Comparison of ENCODE assay signal across 7 cellular contexts in the genomic region with DNA sequence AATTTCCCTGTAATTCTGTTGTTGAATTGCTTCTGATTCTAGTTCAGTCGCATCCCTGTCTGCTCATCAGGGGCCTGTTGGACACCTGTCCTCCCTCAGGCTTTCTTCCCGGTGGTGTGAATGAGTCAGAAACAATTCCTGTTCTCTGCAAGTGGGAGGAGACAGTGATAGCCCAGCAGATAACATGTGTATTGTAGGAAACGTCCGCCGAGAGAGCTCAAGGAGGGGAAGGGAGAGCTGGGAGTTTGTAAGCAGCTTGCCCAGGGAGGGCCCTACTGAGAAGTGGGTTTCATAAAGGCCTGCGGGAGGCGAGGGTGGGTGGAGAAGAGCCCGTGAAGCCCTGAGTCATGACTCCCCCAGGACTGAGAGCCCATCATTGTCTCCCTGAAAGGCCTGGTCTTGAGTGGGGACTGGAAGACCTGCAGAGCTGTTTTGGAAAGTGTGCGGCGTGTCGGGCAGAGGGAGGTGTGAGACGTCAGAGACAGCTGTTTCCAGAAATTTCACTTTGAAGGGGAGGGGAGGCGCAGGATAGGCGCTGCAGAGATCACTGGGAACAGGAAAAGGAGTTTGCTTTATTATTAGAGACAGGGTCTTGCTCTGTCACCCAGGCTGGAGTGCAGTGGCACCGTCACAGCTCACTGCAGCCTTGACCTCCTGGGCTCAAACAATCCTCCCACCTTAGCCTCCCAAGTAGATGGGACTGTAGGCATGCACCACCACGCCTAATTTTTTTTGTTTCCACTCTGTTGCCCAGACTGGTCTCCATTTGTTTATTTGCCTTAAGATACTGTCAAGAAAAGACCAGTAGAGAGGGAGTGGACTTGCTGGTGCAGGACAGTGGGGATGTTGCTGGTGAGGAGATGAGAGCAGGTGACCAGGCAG. TPM values are rescaled to one million over a fixed set of nuclear protein-coding genes. Genes with fewer than 3 reads are reported as not detected.
DNase-seq lines count a peak whose midpoint lies in the region; FAIRE-seq and TF ChIP-seq lines count a peak whose summit lies in the region.

No MANE protein-coding gene starts in this region.

- peaks cover 13% of the 10 kb centered on the region for H3K4me1 Mint-ChIP-seq in progenitor cell of endocrine pancreas (ENCODE audit: low read depth)

- CTCF ChIA-PET in HEK293 (lab: Yijun Ruan, JAX) = interaction anchor here (0.7 kb wide), 1 partner anchor 101 kb away, joined by 5 read pairs; no protein-coding TSS in a partner anchor

- no peak overlapping the region for H3K27ac ChIP-seq in HEK293 (ENCODE audit: extremely low read depth, low read depth, low read length)

- POLR2A ChIA-PET in HEK293 (lab: Yijun Ruan, JAX) = no interaction called here

- TF ChIP-seq CTCF in HEK293 (tag by site-specific recombination; IDR thresholded peaks at IDR 0.05) (no peak), fibroblast of villous mesenchyme (IDR thresholded peaks at IDR 0.05; ENCODE audit: insufficient read depth, low read depth, low read length) (no peak), progenitor cell of endocrine pancreas (IDR thresholded peaks at IDR 0.05; ENCODE audit: unreplicated experiment) (no peak)

- H3K4me3 Mint-ChIP-seq in progenitor cell of endocrine pancreas (ENCODE audit: low read depth) = no peak overlapping the region

- no peaks in the 10 kb centered on the region for H3K9me3 Mint-ChIP-seq in progenitor cell of endocrine pancreas (ENCODE audit: low read depth)

- H3K27ac Mint-ChIP-seq in progenitor cell of endocrine pancreas = peak overlapping the region; percentile 19

- no peaks in the 10 kb centered on the region for H3K9me3 ChIP-seq in HEK293 (ENCODE audit: control insufficient read depth, insufficient read depth, low read depth, low read length)

- peaks cover 4 to 63% of the 10 kb centered on the region in 2 experiments; a peak in 2 of 3 replicates for H3K36me3 ChIP-seq in HEK293 (ENCODE audit: control insufficient read depth in 2 of 2, insufficient read depth in 1 of 2, low read length in 2 of 2)

- H3K4me1 ChIP-seq in HEK293 (ENCODE audit: control insufficient read depth, insufficient read depth, low read length) = no peaks in the 10 kb centered on the region

- peaks cover 49% of the 10 kb centered on the region for H3K36me3 Mint-ChIP-seq in progenitor cell of endocrine pancreas (ENCODE audit: insufficient read depth)

- peak; percentile 14 for FAIRE-seq in RCC 7860 (lab: Jason Lieb, UNC)

- peak; percentile 54 for DNase-seq in RCC 7860 (ENCODE audit: low spot score)
- DNase-seq in fibroblast of villous mesenchyme (ENCODE audit: low read depth) = peak; percentile 56
- no peak for DNase-seq in progenitor cell of endocrine pancreas (ENCODE audit: low spot score, unreplicated experiment)
- no peak for DNase-seq in DMS 273 (lab: John Stamatoyannopoulos, UW; ENCODE audit: unreplicated experiment)
- DNase-seq in NCI-H1048 (lab: John Stamatoyannopoulos, UW) = no peak
- DNase-seq in AG08395 (ENCODE audit: low spot score) = no peak

- H3K4me3 ChIP-seq in HEK293 (ENCODE audit: low read depth, low read length) = no peak overlapping the region
- H3K4me3 ChIP-seq in fibroblast of villous mesenchyme (ENCODE audit: low read depth, low read length) = no peak overlapping the region

- no peaks in the 10 kb centered on the region for H3K27me3 Mint-ChIP-seq in progenitor cell of endocrine pancreas

TF ChIP-seq in HEK293, 187 proteins besides CTCF, POLR2A, EP300 and RAD21:
- TF ChIP-seq ZNF140 (tag by site-specific recombination; IDR thresholded peaks at IDR 0.05) (no peak), ZNF658 (tag by site-specific recombination; IDR thresholded peaks at IDR 0.05) (no peak), EGR2 (tag by site-specific recombination; IDR thresholded peaks at IDR 0.05; ENCODE audit: low read depth) (peak; percentile 25; the same call in 1 of the 2 replicates), ZNF280C (tag by site-specific recombination; IDR thresholded peaks at IDR 0.05) (no peak), ZFHX2 (tag by site-specific recombination; conservative IDR thresholded peaks at IDR 0.05) (0 out of 2 replicates have a peak, but pooled peaks have one; percentile 11)

RNA-seq across cellular contexts. Expression of gene NADSYN1, which starts 35.3 kb away (rescaled TPM):
- total RNA-seq in fibroblast of villous mesenchyme = 53.5 and 71.2 TPM in 2 replicates
- 72.0 and 79.2 TPM in 2 replicates for total RNA-seq in progenitor cell of endocrine pancreas

RNA-seq across cellular contexts. Expression of gene KRTAP5-7, which starts 38.7 kb away (rescaled TPM):
- total RNA-seq in fibroblast of villous mesenchyme (not detected in 2 replicates), progenitor cell of endocrine pancreas (0.29 and 0.41 TPM in 2 replicates)

RNA-seq across cellular contexts. Expression of gene DHCR7, which starts 40.1 kb away (rescaled TPM):
- total RNA-seq in fibroblast of villous mesenchyme (94.1 and 101 TPM in 2 replicates), progenitor cell of endocrine pancreas (137 and 140 TPM in 2 replicates)

RNA-seq across cellular contexts. Expression of gene KRTAP5-8, which starts 49.5 kb away (rescaled TPM):
- total RNA-seq in fibroblast of villous mesenchyme (not detected in 2 replicates), progenitor cell of endocrine pancreas (0.24 TPM in 1 of 2 replicates, not detected in the other)

RNA-seq across cellular contexts. Expression of gene KRTAP5-9, which starts 59.9 kb away (rescaled TPM):
- total RNA-seq in fibroblast of villous mesenchyme (0.32 TPM in 1 of 2 replicates, not detected in the other), progenitor cell of endocrine pancreas (0.26 and 0.53 TPM in 2 replicates)

Comparison
In these comparisons a context has a peak if more than half of its experiments do, and no peak if none do; other contexts are left out.
1. DNase-seq: peak in RCC 7860 (single experiment) and fibroblast of villous mesenchyme (single experiment); none in progenitor cell of endocrine pancreas (single experiment), DMS 273 (single experiment), NCI-H1048 (single experiment) and AG08395 (single experiment).